Comparison of ENCODE assay signal across 8 cellular contexts in genomic region chr11:31995525-31996123, GRCh38.
A peak's percentile ranks its signal among the peaks of the same experiment; 100 is the strongest.
DNase-seq lines count a peak whose midpoint lies in the region; ATAC-seq and TF ChIP-seq lines count a peak whose summit lies in the region.

No MANE protein-coding gene starts in this region.

- peak; percentile 77 for ATAC-seq in GM21423 (IDR thresholded peaks at IDR 0.05; ENCODE audit: unreplicated experiment)

- H3K4me3 ChIP-seq in duodenal mucosa (ENCODE audit: low read depth in 1 of 2, low read length in 2 of 2) = peak overlapping the region; percentile 37
- no peak overlapping the region for H3K4me3 ChIP-seq in right atrium auricular region
- H3K4me3 ChIP-seq in lower leg skin (ENCODE audit: low read depth, poor library complexity, severe bottlenecking) = no peak overlapping the region

- in situ Hi-C loops in KBM-7 (cut with MboI; ENCODE audit: low pct_unique_long_range_greater_than_20kb, low sequenced_read_pairs) = no loop called here

- no peaks in the 10 kb centered on the region for H3K27me3 ChIP-seq in duodenal mucosa (ENCODE audit: control insufficient read depth in 1 of 2, insufficient read depth in 2 of 2, low read length in 2 of 2)
- H3K27me3 ChIP-seq in right atrium auricular region = no peaks in the 10 kb centered on the region

- H3K9me3 ChIP-seq in duodenal mucosa (ENCODE audit: control insufficient read depth in 1 of 2, low read length in 2 of 2) (no peaks in the 10 kb centered on the region), right atrium auricular region (no peaks in the 10 kb centered on the region)

- H3K4me1 ChIP-seq in duodenal mucosa (ENCODE audit: control insufficient read depth in 1 of 2, insufficient read depth in 2 of 2, low read length in 2 of 2) (peaks cover 0 to 8% of the 10 kb centered on the region in 2 donors), right atrium auricular region (no peaks in the 10 kb centered on the region)

- H3K27me3 Mint-ChIP-seq in IgD-negative memory B cell (peaks cover 2% of the 10 kb centered on the region), nephron progenitor cell (ENCODE audit: low read depth, poor library complexity) (peaks cover 46% of the 10 kb centered on the region)

- intact Hi-C loops in lower leg skin (cut with DNase I; ENCODE audit: low total_unique reads) = no loop called here

- H3K9me3 Mint-ChIP-seq in IgD-negative memory B cell (no peaks in the 10 kb centered on the region), nephron progenitor cell (no peaks in the 10 kb centered on the region)

- no peak overlapping the region for H3K27ac Mint-ChIP-seq in IgD-negative memory B cell
- no peak overlapping the region for H3K27ac Mint-ChIP-seq in nephron progenitor cell

- no peaks in the 10 kb centered on the region for H3K36me3 ChIP-seq in duodenal mucosa (ENCODE audit: control insufficient read depth in 1 of 2, insufficient read depth in 2 of 2, low read length in 2 of 2)
- no peaks in the 10 kb centered on the region for H3K36me3 ChIP-seq in right atrium auricular region

- DNase-seq in GM10266 (ENCODE audit: extremely low spot score) (peak; percentile 37), right atrium auricular region (ENCODE audit: low spot score) (no peak), nephron progenitor cell (no peak), lower leg skin (ENCODE audit: low spot score in 2 of 2) (no peak), KBM-7 (no peak)

- peak overlapping the region in 3 of 4 donors; percentile 10 to 85 (median 56) for H3K4me3 Mint-ChIP-seq in IgD-negative memory B cell
- H3K4me3 Mint-ChIP-seq in nephron progenitor cell = no peak overlapping the region

- H3K27ac ChIP-seq in duodenal mucosa (ENCODE audit: low read depth, low read length) (no peak overlapping the region), right atrium auricular region (no peak overlapping the region)

- TF ChIP-seq POLR2A in lower leg skin (IDR thresholded peaks at IDR 0.05) = no peak

- 33 to 37% methylated on average over 2 of the region's 2 CpGs for WGBS in lower leg skin, 2 donors

- H3K36me3 Mint-ChIP-seq in IgD-negative memory B cell = no peaks in the 10 kb centered on the region
- H3K36me3 Mint-ChIP-seq in nephron progenitor cell (ENCODE audit: low read depth) = no peaks in the 10 kb centered on the region

- no peak overlapping the region for H3K9ac ChIP-seq in duodenal mucosa (ENCODE audit: low read depth in 1 of 2, low read length in 2 of 2)

- H3K4me1 Mint-ChIP-seq in IgD-negative memory B cell (peaks cover 0 to 8% (median 3%) of the 10 kb centered on the region in 3 donors), nephron progenitor cell (no peaks in the 10 kb centered on the region)

- TF ChIP-seq CTCF in GM10266 (IDR thresholded peaks at IDR 0.05; ENCODE audit: control insufficient read depth, insufficient read depth, low read depth, missing control alignments) = no peak
- no peak for TF ChIP-seq CTCF in right atrium auricular region (IDR thresholded peaks at IDR 0.05)
- TF ChIP-seq CTCF in nephron progenitor cell (IDR thresholded peaks at IDR 0.05) = no peak
- TF ChIP-seq CTCF in lower leg skin (IDR thresholded peaks at IDR 0.05) = no peak

Comparison
In these comparisons a context has a peak if more than half of its experiments do, and no peak if none do; other contexts are left out.
1. H3K4me3 ChIP-seq: peak in duodenal mucosa (2 of 2); none in right atrium auricular region (0 of 2) and lower leg skin (single experiment).